Comparison of ENCODE assay signal across 15 cellular contexts in the genomic region with DNA sequence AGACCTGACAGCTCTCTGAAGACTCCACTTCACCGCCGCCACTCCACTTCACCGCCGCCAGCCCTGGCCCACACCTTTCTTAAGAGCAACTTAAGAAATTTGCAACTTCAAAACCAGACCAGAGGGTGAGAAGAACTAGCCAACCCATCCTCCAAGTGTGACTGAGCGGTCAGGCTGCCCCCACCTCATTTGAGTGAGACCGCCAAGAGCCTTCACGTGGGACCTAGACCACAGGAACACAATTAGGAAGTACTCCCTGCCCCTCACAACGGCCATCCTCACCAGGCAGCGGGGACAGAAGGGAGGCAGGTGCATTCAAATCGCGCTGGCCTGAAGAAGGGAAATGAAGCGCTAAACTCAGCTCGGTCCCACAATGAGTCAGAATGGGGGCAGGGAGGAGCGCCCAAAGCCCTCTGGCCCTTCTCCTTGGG.
DNase-seq lines count a peak whose midpoint lies in the region; ATAC-seq and TF ChIP-seq lines count a peak whose summit lies in the region.
"Had no signal": no experiment of that assay in that cellular context is flagged by ENCODE, and none has a peak within 500 bp of the region (broad histone marks: within the 10 kb centered on the region; RNA-seq: fewer than 3 reads in every experiment).

No MANE protein-coding gene starts in this region.

- peaks cover 26% of the 10 kb centered on the region for H3K27me3 Mint-ChIP-seq in activated B cell treated with CpG ODN at 0.5 μM for 24 hours
- peaks cover 9% of the 10 kb centered on the region for H3K27me3 Mint-ChIP-seq in activated CD4-positive, alpha-beta memory T cell treated with anti-CD3 and anti-CD28 coated beads, Interleukin-2, amount 10 ng/mL, durations not matched to agents 7 days and 5 days

- no peaks in the 10 kb centered on the region for H3K36me3 Mint-ChIP-seq in activated B cell treated with CpG ODN at 0.5 μM for 24 hours (ENCODE audit: low read depth)
- no peaks in the 10 kb centered on the region for H3K36me3 Mint-ChIP-seq in activated CD4-positive, alpha-beta memory T cell treated with anti-CD3 and anti-CD28 coated beads, Interleukin-2, amount 10 ng/mL, durations not matched to agents 7 days and 5 days (ENCODE audit: low read depth)

- H3K4me3 Mint-ChIP-seq in activated B cell treated with CpG ODN at 0.5 μM for 24 hours = peak overlapping the region; percentile 29
- no peak overlapping the region for H3K4me3 Mint-ChIP-seq in activated CD4-positive, alpha-beta memory T cell treated with anti-CD3 and anti-CD28 coated beads, Interleukin-2, amount 10 ng/mL, durations not matched to agents 7 days and 5 days
- H3K4me3 Mint-ChIP-seq: activated naive CD4-positive, alpha-beta T cell treated with anti-CD3 and anti-CD28 coated beads, Interleukin-2, amount 10 ng/mL, durations not matched to agents 7 days and 5 days had no signal

- peak overlapping the region; percentile 1 for H3K27ac Mint-ChIP-seq in activated B cell treated with CpG ODN at 0.5 μM for 24 hours
- no peak overlapping the region for H3K27ac Mint-ChIP-seq in activated CD4-positive, alpha-beta memory T cell treated with anti-CD3 and anti-CD28 coated beads, Interleukin-2, amount 10 ng/mL, durations not matched to agents 7 days and 5 days
- H3K27ac Mint-ChIP-seq: activated naive CD4-positive, alpha-beta T cell treated with anti-CD3 and anti-CD28 coated beads, Interleukin-2, amount 10 ng/mL, durations not matched to agents 7 days and 5 days had no signal

- no peak for TF ChIP-seq POLR2A in GM18505 (IDR thresholded peaks at IDR 0.05; ENCODE audit: borderline replicate concordance, extremely low read depth, insufficient read depth, insufficient read length)

- ATAC-seq in GM18505 (IDR thresholded peaks at IDR 0.05; ENCODE audit: unreplicated experiment) = peak; percentile 68
- ATAC-seq in GM21576 (IDR thresholded peaks at IDR 0.05; ENCODE audit: unreplicated experiment) = peak; percentile 79
- ATAC-seq in HG03159 (IDR thresholded peaks at IDR 0.05; ENCODE audit: unreplicated experiment) = peak; percentile 74
- ATAC-seq in activated B cell treated with CpG ODN at 0.5 μM for 24 hours (ENCODE audit: low read depth) = peak; percentile 86
- no peak for ATAC-seq in GM18858 (IDR thresholded peaks at IDR 0.05; ENCODE audit: unreplicated experiment)
- ATAC-seq: right lobe of liver had no signal

- peak; percentile 22 for DNase-seq in activated B cell treated with CpG ODN at 0.5 μM for 24 hours
- no peak for DNase-seq in stimulated activated naive CD4-positive, alpha-beta T cell (lab: John Stamatoyannopoulos, UW)
- no peak for DNase-seq in activated CD4-positive, alpha-beta memory T cell treated with anti-CD3 and anti-CD28 coated beads, Interleukin-2, amount 10 ng/mL, durations not matched to agents 7 days and 5 days
- no peak for DNase-seq in T-helper 9 cell
- DNase-seq: activated CD4-positive, alpha-beta T cell treated with anti-CD3 and anti-CD28 coated beads, Interleukin-2, amount 50 U/mL, for 48 hours; activated naive CD4-positive, alpha-beta T cell treated with anti-CD3 and anti-CD28 coated beads, Interleukin-2, amount 10 ng/mL, durations not matched to agents 7 days and 5 days; central memory CD4-positive, alpha-beta T cell; EL; NCI-H1092 treated with DMSO at 0.1 percent for 48 hours; NK-92 treated with Interleukin-12 subunit alpha and Interleukin-12 subunit beta, amount 100 ng/mL, for 24 hours; right lobe of liver had no signal

- CTCF ChIA-PET in activated B cell treated with CpG ODN at 0.5 μM for 24 hours (lab: Charles Lee) = interaction anchor here (1.0 kb wide), 1 partner anchor 1053 kb away, joined by 3 read pairs; no protein-coding TSS in a partner anchor
- CTCF ChIA-PET in activated CD4-positive, alpha-beta memory T cell treated with anti-CD3 and anti-CD28 coated beads, Interleukin-2, amount 10 ng/mL, durations not matched to agents 7 days and 5 days (lab: Charles Lee) = no interaction called here

- POLR2A ChIA-PET in activated B cell treated with CpG ODN at 0.5 μM for 24 hours (lab: Charles Lee) = interaction anchor here (0.5 to 1.7 kb wide), 6 partner anchors 42 to 298 kb away, joined by 3 to 10 read pairs (median 4); no protein-coding TSS in a partner anchor
- POLR2A ChIA-PET in activated CD4-positive, alpha-beta memory T cell treated with anti-CD3 and anti-CD28 coated beads, Interleukin-2, amount 10 ng/mL, durations not matched to agents 7 days and 5 days (lab: Charles Lee) = no interaction called here

- intact Hi-C loops in activated B cell treated with CpG ODN at 0.5 μM for 24 hours (cut with micrococcal nuclease) = loop anchor here (2.0 kb wide), 1 partner anchor 35 kb away; no protein-coding TSS in a partner anchor

- TF ChIP-seq CTCF in activated B cell treated with CpG ODN at 0.5 μM for 24 hours (IDR thresholded peaks at IDR 0.05) = no peak

- peaks cover 16% of the 10 kb centered on the region for H3K4me1 Mint-ChIP-seq in activated B cell treated with CpG ODN at 0.5 μM for 24 hours
- H3K4me1 Mint-ChIP-seq in activated CD4-positive, alpha-beta memory T cell treated with anti-CD3 and anti-CD28 coated beads, Interleukin-2, amount 10 ng/mL, durations not matched to agents 7 days and 5 days = peaks cover 4% of the 10 kb centered on the region
- H3K4me1 Mint-ChIP-seq: activated naive CD4-positive, alpha-beta T cell treated with anti-CD3 and anti-CD28 coated beads, Interleukin-2, amount 10 ng/mL, durations not matched to agents 7 days and 5 days had no signal

- no peaks in the 10 kb centered on the region for H3K9me3 Mint-ChIP-seq in activated B cell treated with CpG ODN at 0.5 μM for 24 hours
- no peaks in the 10 kb centered on the region for H3K9me3 Mint-ChIP-seq in activated CD4-positive, alpha-beta memory T cell treated with anti-CD3 and anti-CD28 coated beads, Interleukin-2, amount 10 ng/mL, durations not matched to agents 7 days and 5 days
- H3K9me3 Mint-ChIP-seq: activated naive CD4-positive, alpha-beta T cell treated with anti-CD3 and anti-CD28 coated beads, Interleukin-2, amount 10 ng/mL, durations not matched to agents 7 days and 5 days had no signal
